11 cellular contexts compared by ENCODE assay signal in the genomic region with DNA sequence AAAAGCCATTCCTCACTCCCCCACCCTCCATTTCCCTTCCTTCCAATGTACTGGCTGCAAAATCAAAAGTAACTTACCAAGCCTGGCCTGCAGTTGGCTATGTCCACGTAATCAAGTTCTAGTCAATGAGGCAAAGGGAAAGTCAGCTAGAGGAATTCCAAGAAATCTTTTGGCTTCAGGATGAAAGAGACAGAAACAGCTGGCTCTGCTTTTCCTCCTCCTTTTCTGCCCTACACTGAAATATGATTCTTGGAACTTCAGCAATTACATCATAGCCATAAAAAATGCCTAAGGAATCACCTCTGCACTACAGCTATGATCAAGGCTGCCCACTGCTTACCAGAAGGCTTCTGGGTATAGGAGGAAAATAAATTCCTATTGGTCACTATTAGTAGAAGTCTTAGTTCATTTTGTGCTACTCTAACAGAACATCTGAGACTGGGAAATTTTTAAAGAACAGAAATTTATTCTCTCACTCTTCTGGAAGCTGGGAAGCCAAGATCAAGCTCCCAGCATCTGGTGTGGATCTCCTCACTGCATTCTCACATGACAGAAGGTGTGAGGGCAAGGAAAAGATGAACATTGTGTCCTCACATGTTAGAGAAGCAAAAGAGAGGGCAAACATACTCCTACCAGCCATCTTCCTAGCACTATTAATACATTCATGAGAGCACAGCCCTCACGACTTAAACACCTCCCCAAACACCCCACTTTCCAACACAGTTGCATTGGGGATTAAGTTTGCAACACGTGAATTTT.
DNase-seq lines count a peak whose midpoint lies in the region; TF ChIP-seq lines count a peak whose summit lies in the region.
"Had no signal": no experiment of that assay in that cellular context is flagged by ENCODE, and none has a peak within 500 bp of the region (broad histone marks: within the 10 kb centered on the region; RNA-seq: fewer than 3 reads in every experiment).

No MANE protein-coding gene starts in this region.

- H2AFZ ChIP-seq in fibroblast of lung (ENCODE audit: low read length) (peak overlapping the region; percentile 38), neural progenitor cell (replicated peaks) (peak overlapping the region; percentile 2)

- H3K4me3 Mint-ChIP-seq in neural progenitor cell, result no peak overlapping the region
- H3K4me3 Mint-ChIP-seq in activated CD4-positive, alpha-beta T cell treated with anti-CD3 and anti-CD28 coated beads, Interleukin-2, amount 10 ng/mL, durations not matched to agents 24 days and 14 days, result no peak overlapping the region
- H3K4me3 Mint-ChIP-seq: activated naive CD4-positive, alpha-beta T cell treated with anti-CD3 and anti-CD28 coated beads, Interleukin-2, amount 10 ng/mL, durations not matched to agents 7 days and 5 days; CD8-positive, alpha-beta T cell had no signal

- no peaks in the 10 kb centered on the region for H3F3A ChIP-seq in neural progenitor cell (ENCODE audit: low read depth)

- H3K4me1 Mint-ChIP-seq in neural progenitor cell, result no peaks in the 10 kb centered on the region
- no peaks in the 10 kb centered on the region for H3K4me1 Mint-ChIP-seq in activated CD4-positive, alpha-beta T cell treated with anti-CD3 and anti-CD28 coated beads, Interleukin-2, amount 10 ng/mL, durations not matched to agents 24 days and 14 days
- H3K4me1 Mint-ChIP-seq: activated naive CD4-positive, alpha-beta T cell treated with anti-CD3 and anti-CD28 coated beads, Interleukin-2, amount 10 ng/mL, durations not matched to agents 7 days and 5 days had no signal

- no peaks in the 10 kb centered on the region for H3K36me3 Mint-ChIP-seq in neural progenitor cell
- H3K36me3 Mint-ChIP-seq in activated CD4-positive, alpha-beta T cell treated with anti-CD3 and anti-CD28 coated beads, Interleukin-2, amount 10 ng/mL, durations not matched to agents 24 days and 14 days (ENCODE audit: low read depth), result no peaks in the 10 kb centered on the region
- H3K36me3 Mint-ChIP-seq: activated naive CD4-positive, alpha-beta T cell treated with anti-CD3 and anti-CD28 coated beads, Interleukin-2, amount 10 ng/mL, durations not matched to agents 7 days and 5 days; CD8-positive, alpha-beta T cell had no signal

- H4K20me1 ChIP-seq in fibroblast of lung (ENCODE audit: control insufficient read depth, extremely low read depth, insufficient read depth, low read length), result no peaks in the 10 kb centered on the region
- H4K20me1 ChIP-seq in neural progenitor cell (ENCODE audit: low read depth), result no peaks in the 10 kb centered on the region

- intact Hi-C loops in activated CD4-positive, alpha-beta T cell treated with anti-CD3 and anti-CD28 coated beads, Interleukin-2, amount 10 ng/mL, durations not matched to agents 24 days and 14 days (cut with micrococcal nuclease), result no loop called here

- TF ChIP-seq POLR2A in erythroblast (IDR thresholded peaks at IDR 0.05; ENCODE audit: low read length), result no peak

- no peak; the same call in 1 of the 2 replicates for TF ChIP-seq CTCF in AG09319 (IDR thresholded peaks at IDR 0.05; ENCODE audit: low read depth, low read length)
- TF ChIP-seq CTCF in fibroblast of lung (conservative IDR thresholded peaks at IDR 0.05 in 1 of 2, IDR thresholded peaks at IDR 0.05 in 1 of 2; ENCODE audit: low read depth in 1 of 2, low read length in 2 of 2), result peak in 1 of 2 donors; percentile 12
- TF ChIP-seq CTCF in neural progenitor cell (IDR thresholded peaks at IDR 0.05), result no peak

- H3K9me3 ChIP-seq in MG63 (no peaks in the 10 kb centered on the region), fibroblast of lung (ENCODE audit: control insufficient read depth, insufficient read depth, low read depth, low read length) (no peaks in the 10 kb centered on the region), neural progenitor cell (ENCODE audit: low read depth) (no peaks in the 10 kb centered on the region)
- H3K9me3 ChIP-seq: suprapubic skin had no signal

- H3K9ac ChIP-seq in fibroblast of lung (ENCODE audit: insufficient read depth, low read length), result no peak overlapping the region
- no peak overlapping the region for H3K9ac ChIP-seq in neural progenitor cell

- no peaks in the 10 kb centered on the region for H3K36me3 ChIP-seq in MG63
- H3K36me3 ChIP-seq in fibroblast of lung (ENCODE audit: control insufficient read depth, insufficient read depth, low read length), result no peaks in the 10 kb centered on the region
- H3K36me3 ChIP-seq in neural progenitor cell, result no peaks in the 10 kb centered on the region
- H3K36me3 ChIP-seq: suprapubic skin had no signal

- H3K4me1 ChIP-seq in fibroblast of lung (ENCODE audit: control insufficient read depth, extremely low read depth, insufficient read depth, low read length) (peaks cover 2% of the 10 kb centered on the region), neural progenitor cell (no peaks in the 10 kb centered on the region)
- H3K4me1 ChIP-seq: suprapubic skin had no signal

- H3K9me3 Mint-ChIP-seq in neural progenitor cell, result no peaks in the 10 kb centered on the region
- H3K9me3 Mint-ChIP-seq in activated CD4-positive, alpha-beta T cell treated with anti-CD3 and anti-CD28 coated beads, Interleukin-2, amount 10 ng/mL, durations not matched to agents 24 days and 14 days, result no peaks in the 10 kb centered on the region
- H3K9me3 Mint-ChIP-seq: activated naive CD4-positive, alpha-beta T cell treated with anti-CD3 and anti-CD28 coated beads, Interleukin-2, amount 10 ng/mL, durations not matched to agents 7 days and 5 days; CD8-positive, alpha-beta T cell had no signal

- H3K27me3 ChIP-seq in MG63 (no peaks in the 10 kb centered on the region), fibroblast of lung (ENCODE audit: control insufficient read depth, insufficient read depth, low read length) (no peaks in the 10 kb centered on the region), neural progenitor cell (no peaks in the 10 kb centered on the region)
- H3K27me3 ChIP-seq: suprapubic skin had no signal

- H3K4me2 ChIP-seq in fibroblast of lung (ENCODE audit: extremely low read depth, insufficient read depth, low read length) (peak overlapping the region; percentile 63), neural progenitor cell (no peak overlapping the region)

- H3K79me2 ChIP-seq in fibroblast of lung (ENCODE audit: control insufficient read depth, insufficient read depth, low read length) (no peaks in the 10 kb centered on the region), neural progenitor cell (ENCODE audit: low read depth) (no peaks in the 10 kb centered on the region)

- DNase-seq in AG09319 (ENCODE audit: extremely low read depth, low read depth), result peak; percentile 86
- peak; percentile 29 for DNase-seq in MG63
- DNase-seq in fibroblast of lung (ENCODE audit: low read depth in 2 of 2), result peak; percentile 97
- no peak for DNase-seq in neural progenitor cell (ENCODE audit: low spot score)
- DNase-seq in activated CD4-positive, alpha-beta T cell treated with anti-CD3 and anti-CD28 coated beads, Interleukin-2, amount 10 ng/mL, durations not matched to agents 24 days and 14 days, result no peak
- DNase-seq in HuH-7.5 (ENCODE audit: low spot score), result no peak
- DNase-seq in GM19240 (ENCODE audit: insufficient read length, low spot score), result no peak
- no peak for DNase-seq in erythroblast (lab: John Stamatoyannopoulos, UW)
- DNase-seq: activated naive CD4-positive, alpha-beta T cell treated with anti-CD3 and anti-CD28 coated beads, Interleukin-2, amount 10 ng/mL, durations not matched to agents 7 days and 5 days; CD8-positive, alpha-beta T cell had no signal

- peaks cover 5% of the 10 kb centered on the region for H3K27me3 Mint-ChIP-seq in neural progenitor cell (ENCODE audit: insufficient read depth, low read depth)
- no peaks in the 10 kb centered on the region for H3K27me3 Mint-ChIP-seq in activated CD4-positive, alpha-beta T cell treated with anti-CD3 and anti-CD28 coated beads, Interleukin-2, amount 10 ng/mL, durations not matched to agents 24 days and 14 days
- H3K27me3 Mint-ChIP-seq: activated naive CD4-positive, alpha-beta T cell treated with anti-CD3 and anti-CD28 coated beads, Interleukin-2, amount 10 ng/mL, durations not matched to agents 7 days and 5 days had no signal

- H3K4me3 ChIP-seq in MG63 (no peak overlapping the region), fibroblast of lung (replicated peaks in 1 of 4; ENCODE audit: control extremely low read depth in 1 of 4, insufficient read depth in 1 of 4, low read depth in 3 of 4, low read length in 4 of 4) (no peak overlapping the region), neural progenitor cell (no peak overlapping the region)
- H3K4me3 ChIP-seq: suprapubic skin had no signal

- H3K27ac ChIP-seq in fibroblast of lung (ENCODE audit: insufficient read depth, low read length), result peak overlapping the region; percentile 18
- no peak overlapping the region for H3K27ac ChIP-seq in neural progenitor cell
- H3K27ac ChIP-seq: suprapubic skin had no signal

- H3K27ac Mint-ChIP-seq in neural progenitor cell, result no peak overlapping the region
- H3K27ac Mint-ChIP-seq in activated CD4-positive, alpha-beta T cell treated with anti-CD3 and anti-CD28 coated beads, Interleukin-2, amount 10 ng/mL, durations not matched to agents 24 days and 14 days, result no peak overlapping the region
- H3K27ac Mint-ChIP-seq: activated naive CD4-positive, alpha-beta T cell treated with anti-CD3 and anti-CD28 coated beads, Interleukin-2, amount 10 ng/mL, durations not matched to agents 7 days and 5 days; CD8-positive, alpha-beta T cell had no signal

Comparison
In these comparisons a context has a peak if more than half of its experiments do, and no peak if none do; other contexts are left out.
1. DNase-seq: peak in AG09319 (single experiment), MG63 (single experiment) and fibroblast of lung (2 of 2); none in neural progenitor cell (single experiment), activated CD4-positive, alpha-beta T cell treated with anti-CD3 and anti-CD28 coated beads, Interleukin-2, amount 10 ng/mL, durations not matched to agents 24 days and 14 days (single experiment), HuH-7.5 (single experiment), GM19240 (single experiment) and erythroblast (0 of 2).